Comparison of ENCODE assay signal across 8 cellular contexts in the genomic region with DNA sequence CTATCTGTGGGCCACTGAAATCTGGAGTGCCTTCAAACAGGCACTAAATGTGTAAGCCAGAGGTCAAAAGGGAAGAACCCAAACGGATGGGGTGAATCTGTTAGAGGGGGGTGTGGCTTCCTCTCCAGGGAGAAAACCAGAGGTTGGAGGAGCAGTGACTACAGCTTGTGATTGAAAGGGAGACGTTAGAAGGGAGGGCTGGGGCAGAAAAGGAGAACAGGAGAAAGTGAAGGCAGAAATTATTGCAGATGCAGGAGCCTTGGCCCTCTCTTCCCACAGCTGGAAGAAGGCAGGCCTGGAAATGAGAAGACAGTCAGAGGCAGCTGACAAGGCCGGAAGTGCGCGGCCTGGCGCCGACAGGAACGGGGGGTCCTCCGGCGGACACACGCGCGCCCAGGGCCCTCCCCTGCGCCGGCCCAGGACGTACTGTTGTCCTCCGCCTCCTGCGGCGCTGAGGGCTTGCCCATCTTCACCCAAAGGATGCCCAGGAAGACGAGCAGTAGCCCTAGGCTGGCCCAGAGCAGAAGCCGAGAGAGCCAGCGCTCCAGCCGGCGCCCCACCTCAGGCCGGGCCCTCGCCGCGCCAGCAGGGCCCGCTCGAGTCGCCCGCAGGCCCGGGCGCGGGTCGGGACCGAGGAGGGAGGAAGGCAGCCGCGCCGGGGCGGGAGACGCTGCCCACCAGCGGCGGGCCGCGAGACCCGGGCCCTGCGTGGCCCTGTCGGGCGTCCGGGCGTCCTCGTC. TPM values are rescaled to one million over a fixed set of nuclear protein-coding genes. Genes with fewer than 3 reads are reported as not detected.
DNase-seq lines count a peak whose midpoint lies in the region; ATAC-seq and TF ChIP-seq lines count a peak whose summit lies in the region.

No MANE protein-coding gene starts in this region.

- peaks cover 5% of the 10 kb centered on the region for H3K36me3 Mint-ChIP-seq in progenitor cell of endocrine pancreas (ENCODE audit: insufficient read depth)

- WGBS in aorta, 2 donors, result 0% methylated on average over 35 to 53 of the region's 53 CpGs

- H3K4me1 Mint-ChIP-seq in progenitor cell of endocrine pancreas (ENCODE audit: low read depth), result peaks cover 19% of the 10 kb centered on the region

- peak overlapping the region; percentile 97 for H3K27ac Mint-ChIP-seq in progenitor cell of endocrine pancreas

- no peak for TF ChIP-seq CTCF in progenitor cell of endocrine pancreas (IDR thresholded peaks at IDR 0.05; ENCODE audit: unreplicated experiment)

- H3K27ac ChIP-seq in aorta (ENCODE audit: low read depth in 1 of 2, low read length in 2 of 2), result peak overlapping the region; percentile 58 to 72

- peaks cover 6% of the 10 kb centered on the region for H3K27me3 Mint-ChIP-seq in progenitor cell of endocrine pancreas

- ATAC-seq in GM21367 (IDR thresholded peaks at IDR 0.05; ENCODE audit: unreplicated experiment) (peak; percentile 34), left cardiac atrium (peak; percentile 80 to 83), aorta (ENCODE audit: low FRiP score) (peak; percentile 75)

- peak overlapping the region; percentile 75 to 91 for H3K4me3 ChIP-seq in aorta (ENCODE audit: low read length in 2 of 2)

- no peaks in the 10 kb centered on the region for H3K9me3 ChIP-seq in aorta (ENCODE audit: control insufficient read depth, low read length)

- no peaks in the 10 kb centered on the region for H3K9me3 Mint-ChIP-seq in progenitor cell of endocrine pancreas (ENCODE audit: low read depth)

- intact Hi-C loops in left cardiac atrium (cut with DNase I) (loop anchor here in 1 of 2 donors (5.0 kb wide), 1 partner anchor 99 kb away; no protein-coding TSS in a partner anchor), aorta (cut with DNase I) (loop anchor here in 1 of 2 donors (5.0 kb wide), 1 partner anchor 76 kb away; a partner anchor contains a TSS)

- peak; percentile 80 for DNase-seq in DMS53 (lab: John Stamatoyannopoulos, UW)
- DNase-seq in HT-29 (ENCODE audit: low spot score), result peak; percentile 46
- DNase-seq in SW 1271 (lab: John Stamatoyannopoulos, UW), result peak; percentile 54 to 87
- peak; percentile 87 for DNase-seq in amniotic epithelial cell (ENCODE audit: low read depth)
- peak; percentile 86 for DNase-seq in left cardiac atrium
- DNase-seq in progenitor cell of endocrine pancreas (ENCODE audit: low spot score, unreplicated experiment), result no peak
- DNase-seq in aorta, result peak; percentile 90

- peaks cover 0 to 10% of the 10 kb centered on the region in 2 donors for H3K36me3 ChIP-seq in aorta (ENCODE audit: control insufficient read depth in 1 of 2, insufficient read depth in 2 of 2, low read length in 1 of 2)

- peaks cover 0 to 6% of the 10 kb centered on the region in 2 donors for H3K4me1 ChIP-seq in aorta (ENCODE audit: control insufficient read depth in 1 of 2, insufficient read depth in 2 of 2, low read length in 2 of 2)

- peak overlapping the region; percentile 99 for H3K4me3 Mint-ChIP-seq in progenitor cell of endocrine pancreas (ENCODE audit: low read depth)

- H3K27me3 ChIP-seq in aorta (ENCODE audit: control insufficient read depth in 1 of 2, insufficient read depth in 2 of 2, low read length in 1 of 2), result no peaks in the 10 kb centered on the region

RNA-seq across cellular contexts. Expression of a gene that starts 0.8 kb away (rescaled TPM):
- 42.1 and 50.2 TPM in 2 replicates for total RNA-seq in HT-29 (2014; rRNA removed; shearing (Covaris generic))
- total RNA-seq in left cardiac atrium (10 to 100 TPM; 26.0 to 33.7 TPM), progenitor cell of endocrine pancreas (69.9 and 73.6 TPM in 2 replicates), aorta (10 to 100 TPM; 46.6 to 59.8 TPM)
- polyA plus RNA-seq in aorta, result 10 to 100 TPM; 19.4 to 85.6 TPM

RNA-seq across cellular contexts. Expression of a gene that starts 15.7 kb away (rescaled TPM):
- not detected in 2 replicates for total RNA-seq in HT-29 (2014; rRNA removed; shearing (Covaris generic))
- total RNA-seq in left cardiac atrium (not detected), progenitor cell of endocrine pancreas (not detected in 2 replicates), aorta (not detected)
- 1 to 10 TPM in 1 of 2 donors, not detected in 1; 2.6 TPM for polyA plus RNA-seq in aorta

RNA-seq across cellular contexts. Expression of a gene that starts 41.4 kb away (rescaled TPM):
- not detected in 2 replicates for total RNA-seq in HT-29 (2014; rRNA removed; shearing (Covaris generic))
- total RNA-seq in left cardiac atrium (10 to 100 TPM; 23.8 to 29.4 TPM), progenitor cell of endocrine pancreas (0.14 and 0.29 TPM in 2 replicates), aorta (1 to 10 TPM in 1 of 2 donors, not detected in 1; 1.0 TPM)
- polyA plus RNA-seq in aorta, result under 1 TPM in 1 of 2 donors, not detected in 1; 0.63 TPM

Comparison
In these comparisons a context has a peak if more than half of its experiments do, and no peak if none do; other contexts are left out.
1. RNA of a gene that starts 41.4 kb away (total RNA-seq): 23.8 to 29.4 TPM in left cardiac atrium; 1.0 TPM in aorta, 0.14 to 0.29 TPM in progenitor cell of endocrine pancreas and not detected in HT-29; every median in the first group is over 10 times any median in the second.
2. Peak in every context shown above with its lines, with median percentiles within 50 percentile points of each other: ATAC-seq.